8 cellular contexts compared by ENCODE assay signal in the genomic region with DNA sequence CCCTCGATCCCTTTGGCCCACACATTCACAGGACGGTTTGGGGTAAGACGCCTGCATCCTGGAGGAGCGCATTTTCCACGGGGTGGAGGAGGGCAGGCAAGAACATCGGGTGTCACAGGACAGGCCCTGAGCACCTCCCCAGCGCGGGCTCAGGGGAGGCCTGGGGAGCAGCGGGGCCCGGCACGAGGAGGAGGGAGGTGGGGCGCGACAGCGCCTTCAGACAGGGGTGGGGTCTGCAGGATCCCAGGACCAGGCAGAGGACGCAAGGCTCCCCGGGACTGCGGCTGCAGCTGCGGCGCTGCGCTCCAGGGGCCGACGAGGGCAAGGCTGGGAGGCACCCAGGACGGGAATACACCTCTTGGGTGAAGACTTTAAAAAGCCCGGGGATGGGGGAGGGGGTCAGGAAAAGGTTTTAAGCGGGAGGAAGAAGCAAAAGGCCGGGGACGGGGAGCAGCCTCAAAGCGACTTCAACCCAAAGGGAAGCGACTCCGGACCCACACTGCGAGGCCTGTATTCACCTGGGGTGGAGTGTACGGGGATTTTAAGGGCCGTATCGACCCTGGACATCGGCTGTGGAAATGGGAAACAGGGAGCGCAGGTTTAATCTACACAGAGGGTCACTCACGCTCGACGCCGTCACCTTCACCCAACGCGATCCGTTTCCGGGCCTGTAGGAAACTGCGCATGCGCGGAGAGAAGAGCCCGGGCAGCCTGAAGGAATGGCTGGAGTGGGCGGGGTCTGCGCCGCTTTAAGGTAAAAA. TPM values are rescaled to one million over a fixed set of nuclear protein-coding genes. Genes with fewer than 3 reads are reported as not detected.
DNase-seq lines count a peak whose midpoint lies in the region; ATAC-seq and TF ChIP-seq lines count a peak whose summit lies in the region.

Gene ZNF415 (minus strand): TSS at position 680 of the 761 bp plus-strand sequence. CDS start 10,234 bp downstream, outside the sequence.

- POLR2A ChIA-PET in CD4-positive, alpha-beta memory T cell (lab: Charles Lee; ENCODE audit: partially characterized antibody), result no interaction called here

- peaks cover 0 to 24% of the 10 kb centered on the region in 2 donors for H3K9me3 ChIP-seq in CD4-positive, alpha-beta memory T cell (ENCODE audit: control insufficient read depth in 1 of 2, low read length in 2 of 2)
- H3K9me3 ChIP-seq in esophagus muscularis mucosa, result peaks cover 0 to 3% (median 0%) of the 10 kb centered on the region in 4 donors

- no peak within 1 kb of the TSS for H3K27ac ChIP-seq in CD4-positive, alpha-beta memory T cell (ENCODE audit: low read depth, low read length)
- H3K27ac ChIP-seq in esophagus muscularis mucosa (replicated peaks in 1 of 4), result peak within 1 kb of the TSS; percentile 76 to 84 (median 82)

- peak within 1 kb of the TSS; percentile 35 to 80 (median 61) for H3K4me3 Mint-ChIP-seq in CD4-positive, alpha-beta memory T cell

- WGBS in esophagus muscularis mucosa, result under 1% methylated on average over 45 of the region's 51 CpGs

- ATAC-seq in HG02623 (IDR thresholded peaks at IDR 0.05; ENCODE audit: unreplicated experiment) (no peak), GM19324 (IDR thresholded peaks at IDR 0.05; ENCODE audit: low FRiP score, unreplicated experiment) (no peak)

- H3K36me3 ChIP-seq in CD4-positive, alpha-beta memory T cell (ENCODE audit: insufficient read depth, low read length), result no peaks in the 10 kb centered on the region
- H3K36me3 ChIP-seq in esophagus muscularis mucosa, result no peaks in the 10 kb centered on the region

- H3K9me3 Mint-ChIP-seq in CD4-positive, alpha-beta memory T cell, result peaks cover 4 to 85% (median 67%) of the 10 kb centered on the region in 8 donors

- intact Hi-C loops in CD4-positive, alpha-beta memory T cell (cut with micrococcal nuclease), result no loop called here
- intact Hi-C loops in esophagus muscularis mucosa (cut with DNase I), result no loop called here

- CTCF ChIA-PET in CD4-positive, alpha-beta memory T cell (lab: Charles Lee; ENCODE audit: partially characterized antibody), result no interaction called here

- H3K27ac Mint-ChIP-seq in CD4-positive, alpha-beta memory T cell, result peak within 1 kb of the TSS in 3 of 7 donors; percentile 47 to 66 (median 61)

- peaks cover 5 to 8% of the 10 kb centered on the region in 2 donors for H3K27me3 Mint-ChIP-seq in CD4-positive, alpha-beta memory T cell

- peaks cover 12 to 19% of the 10 kb centered on the region in 2 donors for H3K36me3 Mint-ChIP-seq in CD4-positive, alpha-beta memory T cell

- no peak for TF ChIP-seq POLR2A in esophagus muscularis mucosa (IDR thresholded peaks at IDR 0.05; ENCODE audit: low read depth)

- TF ChIP-seq EP300 in esophagus muscularis mucosa (IDR thresholded peaks at IDR 0.05), result no peak

- H3K4me1 Mint-ChIP-seq in CD4-positive, alpha-beta memory T cell, result peaks cover 0 to 10% (median 5%) of the 10 kb centered on the region in 4 donors

- H3K4me3 ChIP-seq in CD4-positive, alpha-beta memory T cell (ENCODE audit: low read length in 2 of 2), result peak within 1 kb of the TSS in 1 of 2 donors; percentile 14
- H3K4me3 ChIP-seq in esophagus muscularis mucosa, result peak within 1 kb of the TSS; percentile 64 to 79 (median 74)

- no peaks in the 10 kb centered on the region for H3K27me3 ChIP-seq in CD4-positive, alpha-beta memory T cell (ENCODE audit: insufficient read depth, low read length)
- no peaks in the 10 kb centered on the region for H3K27me3 ChIP-seq in esophagus muscularis mucosa

- no peak for TF ChIP-seq CTCF in esophagus muscularis mucosa (IDR thresholded peaks at IDR 0.05)

- no peaks in the 10 kb centered on the region for H3K4me1 ChIP-seq in CD4-positive, alpha-beta memory T cell (ENCODE audit: insufficient read depth, low read length)
- H3K4me1 ChIP-seq in esophagus muscularis mucosa, result peaks cover 10 to 24% (median 21%) of the 10 kb centered on the region in 4 donors

- peak in 2 of 5 donors; percentile 42 to 46 for DNase-seq in CD4-positive, alpha-beta memory T cell
- peak; percentile 41 for DNase-seq in NCI-H146 treated with DMSO at 0.1 percent for 48 hours (lab: John Stamatoyannopoulos, UW; ENCODE audit: unreplicated experiment)
- DNase-seq in activated T-cell treated with anti-CD3 and anti-CD28 coated beads for 4 hours, result peak; percentile 14
- no peak for DNase-seq in esophagus muscularis mucosa (ENCODE audit: extremely low spot score)
- peak; percentile 20 for DNase-seq in middle frontal gyrus (ENCODE audit: extremely low spot score, low spot score)
- peak; percentile 17 to 18 for DNase-seq in stimulated activated CD8-positive, alpha-beta memory T cell treated with anti-CD3 and anti-CD28 coated beads, Interleukin-15, amount 100 ng/mL, for 4 hours (ENCODE audit: low read depth in 2 of 2)

RNA-seq across cellular contexts. Expression of gene ZNF415, which starts in this region (rescaled TPM):
- total RNA-seq in CD4-positive, alpha-beta memory T cell, result 1 to 10 TPM; 1.0 to 1.3 TPM
- polyA plus RNA-seq in CD4-positive, alpha-beta memory T cell, result 1 to 10 TPM; 1.6 to 1.8 TPM
- 10 to 100 TPM in 3 of 4 donors, 1 to 10 TPM in 1; 9.1 to 18.1 (median 13.4) TPM for total RNA-seq in esophagus muscularis mucosa

Comparison
In these comparisons a context has a peak if more than half of its experiments do, and no peak if none do; other contexts are left out.
1. RNA of gene ZNF415 (total RNA-seq): 9.1 to 18.1 TPM in esophagus muscularis mucosa; 1.0 to 1.3 TPM in CD4-positive, alpha-beta memory T cell; every median in the first group is over 4 times any median in the second.